11 cellular contexts compared by ENCODE assay signal in genomic region chrX:19746919-19747671, GRCh38.
DNase-seq lines count a peak whose midpoint lies in the region; TF ChIP-seq lines count a peak whose summit lies in the region.
"Had no signal": no experiment of that assay in that cellular context is flagged by ENCODE, and none has a peak within 500 bp of the region (broad histone marks: within the 10 kb centered on the region; RNA-seq: fewer than 3 reads in every experiment).

No MANE protein-coding gene starts in this region.

- H3K27me3 Mint-ChIP-seq in activated naive CD4-positive, alpha-beta T cell treated with anti-CD3 and anti-CD28 coated beads, Interleukin-2, amount 10 ng/mL, durations not matched to agents 7 days and 5 days: no peaks in the 10 kb centered on the region

- peak overlapping the region; percentile 71 for H3K9ac ChIP-seq in SU-DHL-6 (ENCODE audit: low read length)
- H3K9ac ChIP-seq: SK-N-SH had no signal

- intact Hi-C loops in transverse colon (cut with DNase I; ENCODE audit: low total_unique reads): no loop called here

- in situ Hi-C loops in transverse colon (cut with MboI; ENCODE audit: low pct_ligation_motif_present in 1 of 4, low pct_unique_long_range_greater_than_20kb in 1 of 4, low sequenced_read_pairs in 3 of 4): loop anchor here in 3 of 4 donors (10.0 to 25.0 kb wide), 2 partner anchors 138 to 140 kb away; partner anchors contain the start of gene SH3KBP1 (in 3 of the 3)

- POLR2A ChIA-PET in GM10248 (lab: Yijun Ruan, JAX): no interaction called here

- H3K4me3 ChIP-seq in SU-DHL-6 (ENCODE audit: insufficient read depth, low read length, poor library complexity, severe bottlenecking) (peak overlapping the region; percentile 26), transverse colon (no peak overlapping the region)
- H3K4me3 ChIP-seq: left lung had no signal

- peaks cover 95% of the 10 kb centered on the region for H3K4me1 Mint-ChIP-seq in activated naive CD4-positive, alpha-beta T cell treated with anti-CD3 and anti-CD28 coated beads, Interleukin-2, amount 10 ng/mL, durations not matched to agents 7 days and 5 days

- H3K27me3 ChIP-seq in SU-DHL-6 (ENCODE audit: low read length): no peaks in the 10 kb centered on the region
- H3K27me3 ChIP-seq in transverse colon: no peaks in the 10 kb centered on the region
- H3K27me3 ChIP-seq: left lung had no signal

- no peak overlapping the region for H2AFZ ChIP-seq in SU-DHL-6 (ENCODE audit: low read depth, low read length, severe bottlenecking)

- TF ChIP-seq EP300 in transverse colon (IDR thresholded peaks at IDR 0.05; ENCODE audit: low read depth): no peak

- peaks cover 61% of the 10 kb centered on the region for H3K79me2 ChIP-seq in SU-DHL-6 (ENCODE audit: insufficient read depth, low read length)

- H3K36me3 ChIP-seq in SU-DHL-6 (ENCODE audit: low read length): peaks cover 4% of the 10 kb centered on the region; the same call in 1 of the 2 replicates
- H3K36me3 ChIP-seq in transverse colon: no peaks in the 10 kb centered on the region
- H3K36me3 ChIP-seq: left lung had no signal

- no peak for TF ChIP-seq POLR2A in transverse colon (IDR thresholded peaks at IDR 0.05)

- H3K4me1 ChIP-seq in transverse colon: no peaks in the 10 kb centered on the region

- H3K4me3 Mint-ChIP-seq in activated naive CD4-positive, alpha-beta T cell treated with anti-CD3 and anti-CD28 coated beads, Interleukin-2, amount 10 ng/mL, durations not matched to agents 7 days and 5 days: peak overlapping the region; percentile 48

- H3F3A ChIP-seq in SU-DHL-6 (ENCODE audit: insufficient read depth): peaks cover 68% of the 10 kb centered on the region

- peak overlapping the region; percentile 100 for H3K27ac ChIP-seq in SU-DHL-6 (ENCODE audit: low read depth, low read length)
- H3K27ac ChIP-seq in transverse colon: peak overlapping the region; percentile 28 to 48 (median 32)

- 0 out of 2 replicates have a peak, but pooled peaks cover 3% of the 10 kb centered on the region for H3K9me3 ChIP-seq in SU-DHL-6 (ENCODE audit: insufficient read depth, low read length)
- H3K9me3 ChIP-seq in transverse colon: no peaks in the 10 kb centered on the region
- H3K9me3 ChIP-seq: left lung, SK-N-SH had no signal

- no peak for DNase-seq in activated naive CD4-positive, alpha-beta T cell treated with anti-CD3 and anti-CD28 coated beads, Interleukin-2, amount 10 ng/mL, durations not matched to agents 7 days and 5 days
- DNase-seq in activated naive CD4-positive, alpha-beta T cell (lab: John Stamatoyannopoulos, UW): no peak
- DNase-seq in iPS-NIHi7 (ENCODE audit: extremely low spot score) (peak; percentile 32), transverse colon (no peak), midbrain (lab: John Stamatoyannopoulos, UW) (no peak), GM10248 (ENCODE audit: extremely low spot score) (no peak)
- DNase-seq in stimulated activated CD4-positive, alpha-beta T cell treated with anti-CD3 and anti-CD28 coated beads, Interleukin-4, amount 100 ng/mL, for 1 hour: no peak
- DNase-seq: NCI-H2081 treated with DMSO at 0.1 percent for 48 hours, SK-N-SH had no signal

- no peaks in the 10 kb centered on the region for H3K9me2 ChIP-seq in SU-DHL-6 (replicated peaks; ENCODE audit: insufficient read depth, low read length)
- H3K9me2 ChIP-seq: SK-N-SH had no signal

- H4K20me1 ChIP-seq in SU-DHL-6 (ENCODE audit: low read depth, low read length): no peaks in the 10 kb centered on the region

- peak overlapping the region; percentile 98 for H3K4me2 ChIP-seq in SU-DHL-6 (ENCODE audit: low read depth, low read length, poor library complexity, severe bottlenecking)
- H3K4me2 ChIP-seq: SK-N-SH had no signal

- peak overlapping the region; percentile 99 for H3K27ac Mint-ChIP-seq in activated naive CD4-positive, alpha-beta T cell treated with anti-CD3 and anti-CD28 coated beads, Interleukin-2, amount 10 ng/mL, durations not matched to agents 7 days and 5 days

- CTCF ChIA-PET in activated naive CD4-positive, alpha-beta T cell treated with anti-CD3 and anti-CD28 coated beads, Interleukin-2, amount 10 ng/mL, durations not matched to agents 7 days and 5 days (lab: Charles Lee): interaction anchor here (0.7 to 1.9 kb wide), 6 partner anchors 9 to 141 kb away, joined by 3 to 6 read pairs (median 4); partner anchors contain the start of gene SH3KBP1
- CTCF ChIA-PET in GM10248 (lab: Yijun Ruan, JAX): interaction anchor here (1.0 to 1.2 kb wide), 2 partner anchors 10 to 11 kb away, joined by 3 to 6 read pairs; no protein-coding TSS in a partner anchor

- H3K9me3 Mint-ChIP-seq in activated naive CD4-positive, alpha-beta T cell treated with anti-CD3 and anti-CD28 coated beads, Interleukin-2, amount 10 ng/mL, durations not matched to agents 7 days and 5 days: peaks cover 2% of the 10 kb centered on the region

- 58 to 100% methylated on average over 1 to 6 of the region's 6 CpGs for WGBS in transverse colon (ENCODE audit: low coverage in 1 of 2), 2 donors

- TF ChIP-seq CTCF in SU-DHL-6 (IDR thresholded peaks at IDR 0.05; ENCODE audit: insufficient read depth, low read length, poor library complexity, severe bottlenecking) (no peak), transverse colon (IDR thresholded peaks at IDR 0.05) (no peak), GM10248 (IDR thresholded peaks at IDR 0.05; ENCODE audit: control extremely low read depth, extremely low read depth, low read depth, missing control alignments) (no peak)

- peaks cover 54% of the 10 kb centered on the region for H3K36me3 Mint-ChIP-seq in activated naive CD4-positive, alpha-beta T cell treated with anti-CD3 and anti-CD28 coated beads, Interleukin-2, amount 10 ng/mL, durations not matched to agents 7 days and 5 days
